10 cellular contexts compared by ENCODE assay signal in the genomic region with DNA sequence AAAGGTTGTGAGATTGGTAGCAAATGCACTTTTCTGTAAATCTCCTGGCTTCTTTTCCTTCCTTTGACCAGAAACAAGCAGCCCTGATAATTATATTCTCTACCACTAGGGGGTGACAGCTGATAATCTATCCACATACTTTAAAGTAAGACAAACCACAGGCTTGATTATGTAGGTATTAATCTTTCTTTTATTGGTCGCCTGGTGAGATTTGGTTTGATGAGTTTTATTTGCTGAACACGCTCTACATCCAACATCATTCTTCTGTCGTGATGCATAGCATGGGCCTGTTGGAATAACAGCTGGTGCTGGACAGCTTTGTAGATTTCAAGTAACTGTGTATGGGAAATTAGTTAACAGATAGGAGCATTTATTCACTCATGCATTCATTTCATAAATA.
DNase-seq lines count a peak whose midpoint lies in the region; ATAC-seq, FAIRE-seq and TF ChIP-seq lines count a peak whose summit lies in the region.
"Had no signal": no experiment of that assay in that cellular context is flagged by ENCODE, and none has a peak within 500 bp of the region (broad histone marks: within the 10 kb centered on the region; RNA-seq: fewer than 3 reads in every experiment).

No MANE protein-coding gene starts in this region.

- H3K27ac ChIP-seq in GM12878 (ENCODE audit: control insufficient read depth, insufficient read depth) = no peak overlapping the region
- no peak overlapping the region for H3K27ac ChIP-seq in stomach

- H3K27me3 ChIP-seq in GM12878 (replicated peaks in 1 of 2; ENCODE audit: control insufficient read depth in 2 of 2, insufficient read depth in 2 of 2, low read length in 1 of 2) = no peaks in the 10 kb centered on the region; a peak in 1 of 4 replicates
- peaks cover 0 to 5% (median 0%) of the 10 kb centered on the region in 3 donors for H3K27me3 ChIP-seq in stomach
- no peaks in the 10 kb centered on the region for H3K27me3 ChIP-seq in MG63

- H3K4me3 ChIP-seq in GM12878 (no peak overlapping the region), stomach (no peak overlapping the region), MG63 (no peak overlapping the region)

- H3K4me1 ChIP-seq in GM12878 (ENCODE audit: control insufficient read depth, insufficient read depth, low read length) (peaks cover 6% of the 10 kb centered on the region; the same call in 1 of the 2 replicates), stomach (peaks cover 0 to 6% (median 0%) of the 10 kb centered on the region in 4 donors)

- SMC1A ChIA-PET in GM12878 (lab: Charles Lee; ENCODE audit: uncharacterized antibody, unreplicated experiment) = interaction anchor here (0.7 to 4.0 kb wide), 30 partner anchors 8 to 1283 kb away, joined by 3 to 23 read pairs (median 5); no protein-coding TSS in a partner anchor

- no peak for TF ChIP-seq POLR2A in GM12878 (IDR thresholded peaks at IDR 0.05; ENCODE audit: low read depth, low read length)
- no peak for TF ChIP-seq POLR2A in stomach (IDR thresholded peaks at IDR 0.05)

- ATAC-seq in GM12878 = peak; percentile 81

- peak; percentile 81 for FAIRE-seq in GM12878 (lab: Jason Lieb, UNC)
- FAIRE-seq: G401.6 had no signal

- H3K9ac ChIP-seq in GM12878 (ENCODE audit: control insufficient read depth, insufficient read depth, low read length) = no peak overlapping the region

- CTCF ChIA-PET in GM12878 (lab: Yijun Ruan, JAX) = interaction anchor here (0.6 to 5.0 kb wide), 49 partner anchors 9 to 1192 kb away, joined by 3 to 49 read pairs (median 4); no protein-coding TSS in a partner anchor

- 1% methylated on average over 3 of the region's 3 CpGs for WGBS in GM12878 (ENCODE audit: insufficient coverage, insufficient replicate concordance, low lambda C conversion rate, missing lambda C conversion rate)
- WGBS in stomach, 5 donors = 1 to 11% (median 6%) methylated on average over 3 of the region's 3 CpGs

- H2AFZ ChIP-seq in GM12878 (ENCODE audit: control insufficient read depth, low read depth, low read length) = no peak overlapping the region

- H3K79me2 ChIP-seq in GM12878 (ENCODE audit: control insufficient read depth, insufficient read depth, low read length) = no peaks in the 10 kb centered on the region

- no peaks in the 10 kb centered on the region for H4K20me1 ChIP-seq in GM12878 (ENCODE audit: control insufficient read depth, insufficient read depth)

- intact Hi-C loops in GM12878 (cut with micrococcal nuclease; ENCODE audit: unreplicated experiment) = loop anchor here (1.0 to 10.0 kb wide), 7 partner anchors 55 to 721 kb away; partner anchors contain the start of gene EGR2
- intact Hi-C loops in stomach (cut with DNase I; ENCODE audit: low total_unique reads) = loop anchor here (5.0 kb wide), 1 partner anchor 720 kb away; no protein-coding TSS in a partner anchor

- TF ChIP-seq CTCF in GM12878 (IDR thresholded peaks at IDR 0.05 in 2 of 3, conservative IDR thresholded peaks at IDR 0.05 in 1 of 3; ENCODE audit: control insufficient read depth in 2 of 3, extremely low read depth in 1 of 3, insufficient read depth in 1 of 3, low read depth in 3 of 3, low read length in 3 of 3) = peak; percentile 54 to 77 (median 68); a peak in 5 of 6 replicates
- TF ChIP-seq CTCF in stomach (IDR thresholded peaks at IDR 0.05) = peak in 5 of 7 experiments; percentile 62 to 89 (median 68)

- TF ChIP-seq EP300 in GM12878 (IDR thresholded peaks at IDR 0.05; ENCODE audit: borderline replicate concordance in 1 of 2, control insufficient read depth in 1 of 2, low read depth in 2 of 2, low read length in 2 of 2) = no peak
- TF ChIP-seq EP300 in stomach (IDR thresholded peaks at IDR 0.05) = no peak

- no peaks in the 10 kb centered on the region for H3K9me3 ChIP-seq in GM12878 (replicated peaks; ENCODE audit: control insufficient read depth, insufficient read depth, low read length)
- no peaks in the 10 kb centered on the region for H3K9me3 ChIP-seq in stomach
- H3K9me3 ChIP-seq in MG63 = no peaks in the 10 kb centered on the region

- no TSS peak for BruUV-seq in GM12878 (replicated peaks; lab: Mats Ljungman, UMichigan)

- peak; percentile 94 for TF ChIP-seq RAD21 in GM12878 (IDR thresholded peaks at IDR 0.05; ENCODE audit: insufficient read depth, low read depth, low read length)

- DNase-seq in NCI-H510A treated with DMSO at 0.1 percent for 48 hours (lab: John Stamatoyannopoulos, UW) = peak; percentile 12
- no peak for DNase-seq in NCI-H510A (lab: John Stamatoyannopoulos, UW)
- DNase-seq in HCEC 1CT = peak; percentile 67
- DNase-seq in NCI-H446 (lab: John Stamatoyannopoulos, UW) = peak; percentile 22 to 54
- DNase-seq in GM12878 (ENCODE audit: low read depth, low spot score) = no peak
- DNase-seq in inferior parietal cortex (ENCODE audit: extremely low spot score) = peak; percentile 90
- DNase-seq in stomach = no peak
- no peak for DNase-seq in MG63
- DNase-seq: activated naive CD8-positive, alpha-beta T cell treated with anti-CD3 and anti-CD28 coated beads, Interleukin-2, amount 10 ng/mL, durations not matched to agents 7 days and 5 days had no signal

- in situ Hi-C loops in GM12878 (cut with MboI) = no loop called here

- RAD21 ChIA-PET in GM12878 (lab: Charles Lee; ENCODE audit: unreplicated experiment) = interaction anchor here (0.5 to 3.7 kb wide), 18 partner anchors 12 to 729 kb away, joined by 3 to 26 read pairs (median 4); no protein-coding TSS in a partner anchor

- H3K4me2 ChIP-seq in GM12878 (ENCODE audit: control insufficient read depth, insufficient read depth) = no peak overlapping the region

- no peaks in the 10 kb centered on the region for H3K36me3 ChIP-seq in GM12878 (ENCODE audit: control insufficient read depth in 2 of 2, insufficient read depth in 2 of 2, low read length in 1 of 2)
- no peaks in the 10 kb centered on the region for H3K36me3 ChIP-seq in stomach
- H3K36me3 ChIP-seq in MG63 = no peaks in the 10 kb centered on the region

- POLR2A ChIA-PET in GM12878 (lab: Charles Lee) = interaction anchor here (0.7 kb wide), 1 partner anchor 651 kb away, joined by 3 read pairs; no protein-coding TSS in a partner anchor

TF ChIP-seq in GM12878, 131 proteins besides CTCF, POLR2A, EP300 and RAD21 (continues in another document):
- no peak for TF ChIP-seq BMI1 (IDR thresholded peaks at IDR 0.05; ENCODE audit: borderline replicate concordance)
- TF ChIP-seq YBX1 (IDR thresholded peaks at IDR 0.05) = no peak
- TF ChIP-seq BCL11A (IDR thresholded peaks at IDR 0.05; ENCODE audit: low read depth, low read length) = no peak
- TF ChIP-seq CBX3 (IDR thresholded peaks at IDR 0.05; ENCODE audit: borderline replicate concordance, low read depth) = no peak
- TF ChIP-seq IRF3 (IDR thresholded peaks at IDR 0.05) = no peak
- TF ChIP-seq KLF5 (IDR thresholded peaks at IDR 0.05; ENCODE audit: partially characterized antibody) = no peak
- TF ChIP-seq, protein P1, sequence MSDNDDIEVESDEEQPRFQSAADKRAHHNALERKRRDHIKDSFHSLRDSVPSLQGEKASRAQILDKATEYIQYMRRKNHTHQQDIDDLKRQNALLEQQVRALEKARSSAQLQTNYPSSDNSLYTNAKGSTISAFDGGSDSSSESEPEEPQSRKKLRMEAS (IDR thresholded peaks at IDR 0.05; ENCODE audit: low read depth, low read length) = no peak
- TF ChIP-seq, protein P2, sequence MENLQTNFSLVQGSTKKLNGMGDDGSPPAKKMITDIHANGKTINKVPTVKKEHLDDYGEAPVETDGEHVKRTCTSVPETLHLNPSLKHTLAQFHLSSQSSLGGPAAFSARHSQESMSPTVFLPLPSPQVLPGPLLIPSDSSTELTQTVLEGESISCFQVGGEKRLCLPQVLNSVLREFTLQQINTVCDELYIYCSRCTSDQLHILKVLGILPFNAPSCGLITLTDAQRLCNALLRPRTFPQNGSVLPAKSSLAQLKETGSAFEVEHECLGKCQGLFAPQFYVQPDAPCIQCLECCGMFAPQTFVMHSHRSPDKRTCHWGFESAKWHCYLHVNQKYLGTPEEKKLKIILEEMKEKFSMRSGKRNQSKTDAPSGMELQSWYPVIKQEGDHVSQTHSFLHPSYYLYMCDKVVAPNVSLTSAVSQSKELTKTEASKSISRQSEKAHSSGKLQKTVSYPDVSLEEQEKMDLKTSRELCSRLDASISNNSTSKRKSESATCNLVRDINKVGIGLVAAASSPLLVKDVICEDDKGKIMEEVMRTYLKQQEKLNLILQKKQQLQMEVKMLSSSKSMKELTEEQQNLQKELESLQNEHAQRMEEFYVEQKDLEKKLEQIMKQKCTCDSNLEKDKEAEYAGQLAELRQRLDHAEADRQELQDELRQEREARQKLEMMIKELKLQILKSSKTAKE (IDR thresholded peaks at IDR 0.05; ENCODE audit: low read depth, poor library complexity, severe bottlenecking) = peak; percentile 38
- no peak for TF ChIP-seq MEF2A (IDR thresholded peaks at IDR 0.05; ENCODE audit: insufficient read depth, low read depth, low read length)
- no peak for TF ChIP-seq RBBP5 (conservative IDR thresholded peaks at IDR 0.05)
- no peak for TF ChIP-seq MYB (IDR thresholded peaks at IDR 0.05; ENCODE audit: borderline replicate concordance, low read depth, low read length)
- TF ChIP-seq HDGF (IDR thresholded peaks at IDR 0.05) = no peak
- no peak for TF ChIP-seq CREM (IDR thresholded peaks at IDR 0.05; ENCODE audit: low read depth)
- TF ChIP-seq SMAD1 (IDR thresholded peaks at IDR 0.05; ENCODE audit: low read depth, partially characterized antibody) = no peak
- TF ChIP-seq, protein P3, sequence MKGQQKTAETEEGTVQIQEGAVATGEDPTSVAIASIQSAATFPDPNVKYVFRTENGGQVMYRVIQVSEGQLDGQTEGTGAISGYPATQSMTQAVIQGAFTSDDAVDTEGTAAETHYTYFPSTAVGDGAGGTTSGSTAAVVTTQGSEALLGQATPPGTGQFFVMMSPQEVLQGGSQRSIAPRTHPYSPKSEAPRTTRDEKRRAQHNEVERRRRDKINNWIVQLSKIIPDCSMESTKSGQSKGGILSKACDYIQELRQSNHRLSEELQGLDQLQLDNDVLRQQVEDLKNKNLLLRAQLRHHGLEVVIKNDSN (IDR thresholded peaks at IDR 0.05; ENCODE audit: borderline replicate concordance, extremely low read length, insufficient read depth, low read depth, low read length) = no peak
- TF ChIP-seq TBL1XR1 (IDR thresholded peaks at IDR 0.05; ENCODE audit: low read depth, low read length) = no peak

Comparison
In these comparisons a context has a peak if more than half of its experiments do, and no peak if none do; other contexts are left out.
1. DNase-seq: peak in NCI-H510A treated with DMSO at 0.1 percent for 48 hours (single experiment), HCEC 1CT (single experiment), NCI-H446 (2 of 2) and inferior parietal cortex (single experiment); none in NCI-H510A (single experiment), GM12878 (single experiment), stomach (single experiment) and MG63 (single experiment).